Comparison of ENCODE assay signal across 19 cellular contexts in genomic region chr4:2408401-2408958, GRCh38. TPM values are rescaled to one million over a fixed set of nuclear protein-coding genes. Genes with fewer than 3 reads are reported as not detected.
A peak's percentile ranks its signal among the peaks of the same experiment; 100 is the strongest.
DNase-seq lines count a peak whose midpoint lies in the region; ATAC-seq and TF ChIP-seq lines count a peak whose summit lies in the region.
"Had no signal": no experiment of that assay in that cellular context is flagged by ENCODE, and none has a peak within 500 bp of the region (broad histone marks: within the 10 kb centered on the region; RNA-seq: fewer than 3 reads in every experiment).

No MANE protein-coding gene starts in this region.

- H3K27ac ChIP-seq in GM23338 (ENCODE audit: low read depth) (no peak overlapping the region), prostate gland (no peak overlapping the region)
- H3K27ac ChIP-seq: SK-N-MC, skin epidermis, tibial artery had no signal

- H3K4me3 ChIP-seq in GM23338: no peak overlapping the region
- H3K4me3 ChIP-seq in prostate gland: no peak overlapping the region
- H3K4me3 ChIP-seq: HAP-1, SK-N-MC, skin epidermis, tibial artery had no signal

- H3K36me3 ChIP-seq in GM23338 (ENCODE audit: insufficient read depth): no peaks in the 10 kb centered on the region
- H3K36me3 ChIP-seq in prostate gland: no peaks in the 10 kb centered on the region
- H3K36me3 ChIP-seq: HAP-1, tibial artery had no signal

- DNase-seq in COLO829 (ENCODE audit: low spot score) (peak; percentile 9), GM23338 (ENCODE audit: low spot score) (peak; percentile 71), SW480 (ENCODE audit: low spot score) (peak; percentile 61), iPS-NIHi11 (ENCODE audit: low spot score) (peak; percentile 71), prostate gland (ENCODE audit: low spot score) (no peak)
- DNase-seq in stimulated activated naive CD4-positive, alpha-beta T cell (lab: John Stamatoyannopoulos, UW): no peak
- DNase-seq: activated CD4-positive, CD25-positive, alpha-beta regulatory T cell treated with anti-CD3 and anti-CD28 coated beads, Interleukin-2, amount 50 U/mL, for 72 hours; activated naive CD4-positive, alpha-beta T cell treated with anti-CD3 and anti-CD28 coated beads, Interleukin-2, amount 50 U/mL, for 16 hours; hippocampal formation; mammary epithelial cell; NCI-H1417; NCI-H526 treated with DMSO at 0.1 percent for 48 hours; tibial artery had no signal

- H3K9me3 ChIP-seq in prostate gland: no peaks in the 10 kb centered on the region
- H3K9me3 ChIP-seq: HAP-1, tibial artery had no signal

- H3K9me2 ChIP-seq in GM23338 (ENCODE audit: insufficient read depth): no peaks in the 10 kb centered on the region

- no peak overlapping the region for H3K4me3 Mint-ChIP-seq in GM23338

- H3K4me2 ChIP-seq in GM23338: no peak overlapping the region

- H3K27me3 ChIP-seq in GM23338 (ENCODE audit: insufficient read depth) (0 out of 2 replicates have a peak, but pooled peaks cover under 1% of the 10 kb centered on the region), prostate gland (replicated peaks; ENCODE audit: insufficient read depth) (no peaks in the 10 kb centered on the region)

- H4K20me1 ChIP-seq in GM23338 (replicated peaks; ENCODE audit: insufficient read depth): no peaks in the 10 kb centered on the region; the same call in 1 of the 2 replicates

- H3K4me1 ChIP-seq in GM23338 (ENCODE audit: insufficient read depth) (peaks cover 20% of the 10 kb centered on the region), prostate gland (replicated peaks) (peaks cover 2% of the 10 kb centered on the region)

- H2AFZ ChIP-seq in GM23338: no peak overlapping the region

- no peaks in the 10 kb centered on the region; the same call in 1 of the 3 replicates for H3K36me3 Mint-ChIP-seq in GM23338 (ENCODE audit: low read depth)

- intact Hi-C loops in prostate gland (cut with DNase I): no loop called here

- no peaks in the 10 kb centered on the region for H3K79me2 ChIP-seq in GM23338 (replicated peaks; ENCODE audit: insufficient read depth)

- H3K4me1 Mint-ChIP-seq in GM23338: peaks cover 35% of the 10 kb centered on the region

- H3K9me3 Mint-ChIP-seq in GM23338: no peaks in the 10 kb centered on the region

- H3K27ac Mint-ChIP-seq in GM23338: no peak overlapping the region

- TF ChIP-seq POLR2A in prostate gland (IDR thresholded peaks at IDR 0.05): no peak

- TF ChIP-seq CTCF in GM23338 (conservative IDR thresholded peaks at IDR 0.05; ENCODE audit: low read depth in 2 of 2) (no peak), prostate gland (IDR thresholded peaks at IDR 0.05) (no peak)

- peak; percentile 35 for ATAC-seq in GM23338
- ATAC-seq in GM18868 (IDR thresholded peaks at IDR 0.05; ENCODE audit: unreplicated experiment): no peak

- H3F3A ChIP-seq in GM23338 (replicated peaks; ENCODE audit: low read depth): peaks cover 11% of the 10 kb centered on the region; the same call in 1 of the 2 replicates

- H3K27me3 Mint-ChIP-seq in GM23338 (ENCODE audit: insufficient read depth, low read depth, poor library complexity): peaks cover 22% of the 10 kb centered on the region

- WGBS in prostate gland: 84% methylated on average over 15 of the region's 15 CpGs

TF ChIP-seq in GM23338, 12 proteins besides CTCF, POLR2A, EP300 and RAD21:
- TF ChIP-seq EZH2phosphoT487 (IDR thresholded peaks at IDR 0.05; ENCODE audit: unreplicated experiment) (no peak), EZH2 (IDR thresholded peaks at IDR 0.05; ENCODE audit: low read depth, unreplicated experiment) (no peak), ZNF114 (CRISPR knock-in tag; IDR thresholded peaks at IDR 0.05) (no peak), STAT1 (IDR thresholded peaks at IDR 0.05; ENCODE audit: unreplicated experiment) (no peak), ZNF462 (CRISPR knock-in tag; IDR thresholded peaks at IDR 0.05) (no peak)
TF ChIP-seq in GM23338: peak in this region for 0.

RNA-seq across cellular contexts. Expression of gene ZFYVE28, which starts 10.0 kb away (rescaled TPM):
- total RNA-seq in GM23338 (2014; rRNA removed; shearing (Covaris generic)): 4.6 and 8.7 TPM in 2 replicates
- polyA plus RNA-seq in GM23338 (2016; fragmentation: Nextera tagmentation; extraction: Ambion mirVana): 1.8 and 2.6 TPM in 2 replicates
- total RNA-seq in prostate gland: 10 to 100 TPM in 1 of 2 donors, 1 to 10 TPM in 1; 6.6 to 30.2 TPM

RNA-seq across cellular contexts. Expression of gene CFAP99, which starts 10.3 kb away (rescaled TPM):
- total RNA-seq in GM23338 (2014; rRNA removed; shearing (Covaris generic)): not detected in 2 replicates
- polyA plus RNA-seq in GM23338 (2016; fragmentation: Nextera tagmentation; extraction: Ambion mirVana): not detected in 2 replicates
- total RNA-seq in prostate gland: 1 to 10 TPM in 1 of 2 donors, under 1 TPM in 1; 0.18 to 7.4 TPM
- total RNA-seq: cardiac septum, HT-29, mammary epithelial cell had no signal
- polyA plus RNA-seq: mammary epithelial cell had no signal

Comparison
In these comparisons a context has a peak if more than half of its experiments do, and no peak if none do; other contexts are left out.
1. DNase-seq: peak in COLO829 (single experiment), GM23338 (single experiment), SW480 (single experiment) and iPS-NIHi11 (single experiment); none in stimulated activated naive CD4-positive, alpha-beta T cell (0 of 6) and prostate gland (single experiment).